ENCODE assay signal across 18 cellular contexts in genomic region chr22:28547132-28547842, GRCh38.
DNase-seq lines count a peak whose midpoint lies in the region; ATAC-seq, FAIRE-seq and TF ChIP-seq lines count a peak whose summit lies in the region.
"Had no signal": no experiment of that assay in that cellular context is flagged by ENCODE, and none has a peak within 500 bp of the region (broad histone marks: within the 10 kb centered on the region; RNA-seq: fewer than 3 reads in every experiment).

No MANE protein-coding gene starts in this region.

- H3K36me3 Mint-ChIP-seq in HFFc6 (ENCODE audit: low read depth): peaks cover 12% of the 10 kb centered on the region
- H3K36me3 Mint-ChIP-seq: activated CD8-positive, alpha-beta memory T cell treated with anti-CD3 and anti-CD28 coated beads, Interleukin-2, amount 10 ng/mL, durations not matched to agents 7 days and 5 days; activated naive CD4-positive, alpha-beta T cell treated with anti-CD3 and anti-CD28 coated beads, Interleukin-2, amount 10 ng/mL, durations not matched to agents 7 days and 5 days had no signal

- DNase-seq in A172 (ENCODE audit: low spot score) (peak; percentile 33), HFFc6 (peak; percentile 74), bronchial epithelial cell (ENCODE audit: low read depth) (peak; percentile 51), hepatic stellate cell (ENCODE audit: low spot score) (peak; percentile 61), GOT3 (lab: John Stamatoyannopoulos, UW) (no peak), NCI-H1436 treated with DMSO at 0.1 percent for 48 hours (lab: John Stamatoyannopoulos, UW) (no peak)
- DNase-seq: 8988T; activated CD8-positive, alpha-beta memory T cell treated with anti-CD3 and anti-CD28 coated beads, Interleukin-2, amount 10 ng/mL, durations not matched to agents 7 days and 5 days; activated naive CD4-positive, alpha-beta T cell treated with anti-CD3 and anti-CD28 coated beads, Interleukin-2, amount 10 ng/mL, durations not matched to agents 7 days and 5 days; Caco-2; heart left ventricle; NCI-H1092; NK-92 treated with Interleukin-12 subunit alpha and Interleukin-12 subunit beta, amount 100 ng/mL, for 24 hours; substantia nigra had no signal

- no peak for ATAC-seq in HG03039 (IDR thresholded peaks at IDR 0.05; ENCODE audit: unreplicated experiment)
- no peak for ATAC-seq in GM19455 (IDR thresholded peaks at IDR 0.05; ENCODE audit: unreplicated experiment)
- ATAC-seq: activated CD4-positive, CD25-positive, alpha-beta regulatory T cell treated with anti-CD3 and anti-CD28 coated beads, Interleukin-2, amount 50 U/mL, for 24 hours; activated CD8-positive, alpha-beta memory T cell treated with anti-CD3 and anti-CD28 coated beads, Interleukin-2, amount 10 ng/mL, durations not matched to agents 7 days and 5 days had no signal

- H3K27ac Mint-ChIP-seq in HFFc6: peak overlapping the region; percentile 2; the same call in 1 of the 2 replicates
- H3K27ac Mint-ChIP-seq: activated CD8-positive, alpha-beta memory T cell treated with anti-CD3 and anti-CD28 coated beads, Interleukin-2, amount 10 ng/mL, durations not matched to agents 7 days and 5 days; activated naive CD4-positive, alpha-beta T cell treated with anti-CD3 and anti-CD28 coated beads, Interleukin-2, amount 10 ng/mL, durations not matched to agents 7 days and 5 days had no signal

- H3K4me3 ChIP-seq in bronchial epithelial cell (ENCODE audit: low read depth, low read length): no peak overlapping the region
- H3K4me3 ChIP-seq: cardiac muscle cell, heart left ventricle had no signal

- H3K4me3 Mint-ChIP-seq in HFFc6: 0 out of 2 replicates have a peak overlapping the region, but pooled peaks have one; percentile 3
- H3K4me3 Mint-ChIP-seq: activated CD8-positive, alpha-beta memory T cell treated with anti-CD3 and anti-CD28 coated beads, Interleukin-2, amount 10 ng/mL, durations not matched to agents 7 days and 5 days; activated naive CD4-positive, alpha-beta T cell treated with anti-CD3 and anti-CD28 coated beads, Interleukin-2, amount 10 ng/mL, durations not matched to agents 7 days and 5 days had no signal

- TF ChIP-seq CTCF in HFFc6 (IDR thresholded peaks at IDR 0.05) (no peak), bronchial epithelial cell (IDR thresholded peaks at IDR 0.05; ENCODE audit: insufficient read depth, low read length, severe bottlenecking) (no peak)

- no peaks in the 10 kb centered on the region for H3K27me3 ChIP-seq in bronchial epithelial cell (ENCODE audit: control insufficient read depth, insufficient read depth, low read length)
- H3K27me3 ChIP-seq: cardiac muscle cell, heart left ventricle had no signal

- H3K9me3 Mint-ChIP-seq in HFFc6: peaks cover 6% of the 10 kb centered on the region
- H3K9me3 Mint-ChIP-seq: activated naive CD4-positive, alpha-beta T cell treated with anti-CD3 and anti-CD28 coated beads, Interleukin-2, amount 10 ng/mL, durations not matched to agents 7 days and 5 days had no signal

- no peaks in the 10 kb centered on the region for H3K36me3 ChIP-seq in bronchial epithelial cell (ENCODE audit: control insufficient read depth, insufficient read depth, low read length)
- H3K36me3 ChIP-seq: cardiac muscle cell, heart left ventricle had no signal

- H3K27me3 Mint-ChIP-seq in HFFc6 (ENCODE audit: insufficient read depth): no peaks in the 10 kb centered on the region

- FAIRE-seq in bronchial epithelial cell (lab: Jason Lieb, UNC): no peak

- H3K4me1 Mint-ChIP-seq in HFFc6 (ENCODE audit: low read depth): peaks cover 31% of the 10 kb centered on the region
- H3K4me1 Mint-ChIP-seq: activated CD8-positive, alpha-beta memory T cell treated with anti-CD3 and anti-CD28 coated beads, Interleukin-2, amount 10 ng/mL, durations not matched to agents 7 days and 5 days; activated naive CD4-positive, alpha-beta T cell treated with anti-CD3 and anti-CD28 coated beads, Interleukin-2, amount 10 ng/mL, durations not matched to agents 7 days and 5 days had no signal

Comparison
In these comparisons a context has a peak if more than half of its experiments do, and no peak if none do; other contexts are left out.
1. DNase-seq: peak in A172 (single experiment), HFFc6 (single experiment), bronchial epithelial cell (single experiment) and hepatic stellate cell (single experiment); none in GOT3 (single experiment) and NCI-H1436 treated with DMSO at 0.1 percent for 48 hours (single experiment).